10 cellular contexts compared by ENCODE assay signal in genomic region chr2:131418625-131419024, GRCh38.
"Had no signal": no experiment of that assay in that cellular context is flagged by ENCODE, and none has a peak within 500 bp of the region (broad histone marks: within the 10 kb centered on the region; RNA-seq: fewer than 3 reads in every experiment).

No MANE protein-coding gene starts in this region.

- H3K36me3 ChIP-seq: HAP-1 had no signal

- H3K9ac ChIP-seq: GM23248, KMS-11 had no signal

- H3K27ac ChIP-seq: GM23248, HL-60, KMS-11 had no signal

- ATAC-seq: HCT116, HepG2 had no signal

- DNase-seq: GOT3, H7, HFFc6, KBM-7 had no signal

- H3K9me3 ChIP-seq: HAP-1 had no signal

- H3K4me3 ChIP-seq: GM23248, HAP-1 had no signal
